ENCODE assay signal across 8 cellular contexts in genomic region chr12:121209629-121210572, GRCh38. TPM values are rescaled to one million over a fixed set of nuclear protein-coding genes. Genes with fewer than 3 reads are reported as not detected.
A peak's percentile ranks its signal among the peaks of the same experiment; 100 is the strongest.
DNase-seq lines count a peak whose midpoint lies in the region; ATAC-seq and TF ChIP-seq lines count a peak whose summit lies in the region.

TSS of gene P2RX4 (plus strand) at chr12:121210129. CDS start at chr12:121210165, 36 bp downstream.

- H3K4me1 ChIP-seq in left lung: peaks cover 14 to 43% of the 10 kb centered on the region in 2 donors

- H3K4me3 ChIP-seq in coronary artery: peak within 1 kb of the TSS; percentile 83
- H3K4me3 ChIP-seq in left lung: peak within 1 kb of the TSS; percentile 74 to 79

- intact Hi-C loops in left lung (cut with DNase I): no loop called here

- no peaks in the 10 kb centered on the region for H3K9me3 ChIP-seq in left lung

- DNase-seq in AG20443 (ENCODE audit: low spot score) (peak; percentile 93), NCI-H446 treated with DMSO at 0.1 percent for 48 hours (lab: John Stamatoyannopoulos, UW) (peak; percentile 66), coronary artery (ENCODE audit: low spot score) (peak; percentile 86), left lung (peak; percentile 92 to 99)
- DNase-seq in activated CD4-positive, alpha-beta T cell treated with anti-CD3 and anti-CD28 coated beads for 48 hours: peak; percentile 91
- peak; percentile 86 for DNase-seq in stimulated activated CD4-positive, alpha-beta T cell treated with anti-CD3 and anti-CD28 coated beads, Interleukin-4, amount 100 ng/mL, for 1 hour

- H3K27me3 ChIP-seq in left lung: no peaks in the 10 kb centered on the region

- ATAC-seq in GM19025 (IDR thresholded peaks at IDR 0.05; ENCODE audit: low read depth, unreplicated experiment) (peak; percentile 84), HG03280 (IDR thresholded peaks at IDR 0.05; ENCODE audit: unreplicated experiment) (peak; percentile 83), left lung (peak; percentile 94)

- H3K36me3 ChIP-seq in left lung: peaks cover 0 to 5% of the 10 kb centered on the region in 2 donors

- TF ChIP-seq CTCF in coronary artery (IDR thresholded peaks at IDR 0.05) (no peak), left lung (IDR thresholded peaks at IDR 0.05) (no peak)

- H3K27ac ChIP-seq in coronary artery (peak within 1 kb of the TSS; percentile 91 to 94), left lung (peak within 1 kb of the TSS; percentile 88 to 94)

RNA-seq across cellular contexts. Expression of gene P2RX4, which starts in this region (rescaled TPM):
- total RNA-seq in left lung: 10 to 100 TPM; 57.1 to 75.1 TPM

Comparison
In these comparisons a context has a peak if more than half of its experiments do, and no peak if none do; other contexts are left out.
1. Peak in every context shown above with its lines: DNase-seq, ATAC-seq, H3K4me3 ChIP-seq and H3K27ac ChIP-seq.